Comparison of ENCODE assay signal across 9 cellular contexts in genomic region chr19:16112778-16113177, GRCh38. TPM values are rescaled to one million over a fixed set of nuclear protein-coding genes. Genes with fewer than 3 reads are reported as not detected.
DNase-seq lines count a peak whose midpoint lies in the region; ATAC-seq and TF ChIP-seq lines count a peak whose summit lies in the region.
"Had no signal": no experiment of that assay in that cellular context is flagged by ENCODE, and none has a peak within 500 bp of the region (broad histone marks: within the 10 kb centered on the region; RNA-seq: fewer than 3 reads in every experiment).

No MANE protein-coding gene starts in this region.

- H3K9me3 ChIP-seq in BLaER1 treated with 17β-estradiol and CSF1 and Interleukin-3, amounts not matched to agents 10 nM and 100 nM (replicated peaks in 1 of 11) = no peaks in the 10 kb centered on the region
- no peaks in the 10 kb centered on the region for H3K9me3 ChIP-seq in KOPT-K1 (ENCODE audit: insufficient read depth, low read length, poor library complexity, severe bottlenecking)
- no peaks in the 10 kb centered on the region for H3K9me3 ChIP-seq in naive thymus-derived CD4-positive, alpha-beta T cell (ENCODE audit: control insufficient read depth in 2 of 3, low read length in 3 of 3)

- POLR2A ChIA-PET in naive thymus-derived CD4-positive, alpha-beta T cell (lab: Charles Lee) = interaction anchor here (0.5 to 4.8 kb wide), 5 partner anchors 10 to 1018 kb away, joined by 3 to 43 read pairs (median 6); no protein-coding TSS in a partner anchor

- peak overlapping the region; percentile 93 to 99 (median 98) for H3K4me3 Mint-ChIP-seq in naive thymus-derived CD4-positive, alpha-beta T cell

- H3K36me3 ChIP-seq in BLaER1 treated with 17β-estradiol and CSF1 and Interleukin-3, amounts not matched to agents 10 nM and 100 nM = peaks cover 4 to 43% (median 31%) of the 10 kb centered on the region in 11 experiments; a peak in 19 of 22 replicates
- H3K36me3 ChIP-seq in KOPT-K1 (ENCODE audit: insufficient read depth, low read length) (peaks cover 47% of the 10 kb centered on the region), brain microvascular endothelial cell (replicated peaks) (no peaks in the 10 kb centered on the region)
- H3K36me3 ChIP-seq in naive thymus-derived CD4-positive, alpha-beta T cell (ENCODE audit: control insufficient read depth in 2 of 3, insufficient read depth in 3 of 3, low read length in 3 of 3) = peaks cover 0 to 31% (median 8%) of the 10 kb centered on the region in 3 experiments

- peaks cover 27 to 57% (median 46%) of the 10 kb centered on the region in 7 donors for H3K4me1 Mint-ChIP-seq in naive thymus-derived CD4-positive, alpha-beta T cell

- H3K4me2 ChIP-seq in BLaER1 treated with 17β-estradiol and CSF1 and Interleukin-3, amounts not matched to agents 10 nM and 100 nM = peak overlapping the region; percentile 88 to 100 (median 98)

- peaks cover 0 to 50% (median 17%) of the 10 kb centered on the region in 11 experiments; a peak in 11 of 22 replicates for H4K20me1 ChIP-seq in BLaER1 treated with 17β-estradiol and CSF1 and Interleukin-3, amounts not matched to agents 10 nM and 100 nM

- intact Hi-C loops in naive thymus-derived CD4-positive, alpha-beta T cell (cut with micrococcal nuclease) = loop anchor here in 1 of 2 donors (5.0 kb wide), 1 partner anchor 965 kb away; the partner anchor contains the start of genes HAUS8 and MYO9B

- H3K27me3 Mint-ChIP-seq in naive thymus-derived CD4-positive, alpha-beta T cell = no peaks in the 10 kb centered on the region

- H3K4me1 ChIP-seq in BLaER1 treated with 17β-estradiol and CSF1 and Interleukin-3, amounts not matched to agents 10 nM and 100 nM = peaks cover 59 to 65% (median 62%) of the 10 kb centered on the region in 10 experiments
- H3K4me1 ChIP-seq in naive thymus-derived CD4-positive, alpha-beta T cell (ENCODE audit: control insufficient read depth in 2 of 2, insufficient read depth in 2 of 2, low read length in 2 of 2) = peaks cover 10 to 19% of the 10 kb centered on the region in 2 donors

- peaks cover 0 to 3% (median 0%) of the 10 kb centered on the region in 11 donors for H3K9me3 Mint-ChIP-seq in naive thymus-derived CD4-positive, alpha-beta T cell

- H3K27me3 ChIP-seq in BLaER1 treated with 17β-estradiol and CSF1 and Interleukin-3, amounts not matched to agents 10 nM and 100 nM = no peaks in the 10 kb centered on the region
- no peaks in the 10 kb centered on the region for H3K27me3 ChIP-seq in brain microvascular endothelial cell (replicated peaks)
- H3K27me3 ChIP-seq in naive thymus-derived CD4-positive, alpha-beta T cell (ENCODE audit: control insufficient read depth in 2 of 2, insufficient read depth in 2 of 2, low read length in 2 of 2) = no peaks in the 10 kb centered on the region

- no peak for DNase-seq in brain microvascular endothelial cell
- no peak for DNase-seq in naive thymus-derived CD4-positive, alpha-beta T cell
- no peak for DNase-seq in stimulated activated CD4-positive, alpha-beta T cell treated with anti-CD3 and anti-CD28 coated beads, Interleukin-2, amount 100 ng/mL, for 24 hours
- DNase-seq in COLO829 (ENCODE audit: low spot score) = no peak
- no peak for DNase-seq in AG08396 (ENCODE audit: low spot score)
- DNase-seq: stimulated activated CD4-positive, alpha-beta T cell treated with anti-CD3 and anti-CD28 coated beads, Interleukin-4, amount 100 ng/mL, for 1 hour had no signal

- H3K4me3 ChIP-seq in BLaER1 treated with 17β-estradiol and CSF1 and Interleukin-3, amounts not matched to agents 10 nM and 100 nM = peak overlapping the region; percentile 89 to 100 (median 97)
- H3K4me3 ChIP-seq in brain microvascular endothelial cell (ENCODE audit: low read depth, low read length) = peak overlapping the region; percentile 95
- peak overlapping the region; percentile 90 for H3K4me3 ChIP-seq in naive thymus-derived CD4-positive, alpha-beta T cell (ENCODE audit: low read length)

- peak overlapping the region; percentile 91 to 98 (median 95) for H3K9ac ChIP-seq in BLaER1 treated with 17β-estradiol and CSF1 and Interleukin-3, amounts not matched to agents 10 nM and 100 nM

- H3K27ac Mint-ChIP-seq in naive thymus-derived CD4-positive, alpha-beta T cell = peak overlapping the region; percentile 89 to 99 (median 97)

- no peak for TF ChIP-seq CTCF in brain microvascular endothelial cell (IDR thresholded peaks at IDR 0.05; ENCODE audit: low read depth, low read length, missing control alignments)

- H3K27ac ChIP-seq in BLaER1 treated with 17β-estradiol and CSF1 and Interleukin-3, amounts not matched to agents 10 nM and 100 nM = peak overlapping the region in 10 of 11 experiments; percentile 6 to 97 (median 94); a peak in 18 of 22 replicates
- H3K27ac ChIP-seq in KOPT-K1 (ENCODE audit: low read depth, low read length, poor library complexity, severe bottlenecking) (peak overlapping the region; percentile 86), brain microvascular endothelial cell (no peak overlapping the region)
- peak overlapping the region; percentile 94 for H3K27ac ChIP-seq in naive thymus-derived CD4-positive, alpha-beta T cell (ENCODE audit: low read depth, low read length)

- in situ Hi-C loops in brain microvascular endothelial cell (cut with HindIII; ENCODE audit: low pct_ligation_motif_present, low sequenced_read_pairs) = no loop called here

- peaks cover 3 to 10% (median 4%) of the 10 kb centered on the region in 5 donors for H3K36me3 Mint-ChIP-seq in naive thymus-derived CD4-positive, alpha-beta T cell

- ATAC-seq in naive thymus-derived CD4-positive, alpha-beta T cell = no peak
- no peak for ATAC-seq in GM18519 (IDR thresholded peaks at IDR 0.05; ENCODE audit: low FRiP score, unreplicated experiment)

- CTCF ChIA-PET in naive thymus-derived CD4-positive, alpha-beta T cell (lab: Charles Lee) = interaction anchor here (0.5 to 1.4 kb wide), 6 partner anchors 32 to 163 kb away, joined by 3 to 9 read pairs (median 5); no protein-coding TSS in a partner anchor

RNA-seq across cellular contexts. Expression of gene RAB8A, which starts 1.1 kb away (rescaled TPM):
- 100 to 1,000 TPM in 2 of 5 experiments, 10 to 100 TPM in 3; 64.4 to 154 (median 74.5) TPM for total RNA-seq in naive thymus-derived CD4-positive, alpha-beta T cell
- 10 to 100 TPM; 61.8 to 82.2 TPM for polyA plus RNA-seq in naive thymus-derived CD4-positive, alpha-beta T cell

RNA-seq across cellular contexts. Expression of gene HSH2D, which starts 30.7 kb away (rescaled TPM):
- 10 to 100 TPM; 20.0 to 60.0 (median 46.4) TPM for total RNA-seq in naive thymus-derived CD4-positive, alpha-beta T cell
- 10 to 100 TPM in 1 of 2 donors, 1 to 10 TPM in 1; 7.2 to 17.8 TPM for polyA plus RNA-seq in naive thymus-derived CD4-positive, alpha-beta T cell

RNA-seq across cellular contexts. Expression of gene TPM4, which starts 36.5 kb away (rescaled TPM):
- 100 to 1,000 TPM in 3 of 5 experiments, 10 to 100 TPM in 2; 65.8 to 435 (median 126) TPM for total RNA-seq in naive thymus-derived CD4-positive, alpha-beta T cell
- 10 to 100 TPM; 28.2 to 43.5 TPM for polyA plus RNA-seq in naive thymus-derived CD4-positive, alpha-beta T cell
